ENCODE assay signal across 13 cellular contexts in genomic region chr6:101117397-101118185, GRCh38.
A peak's percentile ranks its signal among the peaks of the same experiment; 100 is the strongest.
DNase-seq lines count a peak whose midpoint lies in the region; ATAC-seq and TF ChIP-seq lines count a peak whose summit lies in the region.
"Had no signal": no experiment of that assay in that cellular context is flagged by ENCODE, and none has a peak within 500 bp of the region (broad histone marks: within the 10 kb centered on the region; RNA-seq: fewer than 3 reads in every experiment).

No MANE protein-coding gene starts in this region.

- no peak overlapping the region for H3K14ac ChIP-seq in H9 (ENCODE audit: insufficient read depth, low read length)

- no peak overlapping the region for H3K4ac ChIP-seq in H9 (ENCODE audit: low read depth, low read length)

- H3K27ac Mint-ChIP-seq in H9, result no peak overlapping the region; a peak in 1 of 7 replicates
- H3K27ac Mint-ChIP-seq: activated CD4-positive, alpha-beta T cell treated with anti-CD3 and anti-CD28 coated beads, Interleukin-2, amount 10 ng/mL, durations not matched to agents 7 days and 5 days; CD4-positive, alpha-beta T cell; T-helper 1 cell treated with Interleukin-12 subunit alpha and Interleukin-12 subunit beta and Interleukin-4 antibody, amounts not matched to agents 30 μg/mL and 1 μg/mL, for 36 hours had no signal

- H3K27ac ChIP-seq in H9 (ENCODE audit: insufficient read length, low read depth, low read length), result no peak overlapping the region
- no peak overlapping the region for H3K27ac ChIP-seq in iPS DF 6.9 (ENCODE audit: low read length)
- H3K27ac ChIP-seq in esophagus muscularis mucosa (replicated peaks in 1 of 4), result no peak overlapping the region
- H3K27ac ChIP-seq: ascending aorta had no signal

- H2BK120ac ChIP-seq in H9 (ENCODE audit: low read depth, low read length, poor library complexity, severe bottlenecking), result no peak overlapping the region

- H3K4me1 Mint-ChIP-seq in H9, result peaks cover 11 to 19% of the 10 kb centered on the region in 2 experiments
- H3K4me1 Mint-ChIP-seq: activated CD4-positive, alpha-beta T cell treated with anti-CD3 and anti-CD28 coated beads, Interleukin-2, amount 10 ng/mL, durations not matched to agents 7 days and 5 days had no signal

- ATAC-seq in HG03469 (IDR thresholded peaks at IDR 0.05; ENCODE audit: unreplicated experiment), result no peak
- ATAC-seq: left lobe of liver had no signal

- no peak overlapping the region for H3K56ac ChIP-seq in H9 (ENCODE audit: insufficient read length, low read depth, low read length)

- H4K5ac ChIP-seq in H9 (ENCODE audit: insufficient read length, low read depth, low read length), result no peak overlapping the region

- H4K20me1 ChIP-seq in H9 (ENCODE audit: control insufficient read depth, insufficient read depth, insufficient read length), result no peaks in the 10 kb centered on the region

- no peak overlapping the region for H3T11ph ChIP-seq in H9 (ENCODE audit: low read length)

- H3K4me3 ChIP-seq in iPS DF 6.9 (ENCODE audit: low read length), result no peak overlapping the region
- H3K4me3 ChIP-seq in skeletal muscle satellite cell (ENCODE audit: low read length), result no peak overlapping the region
- no peak overlapping the region for H3K4me3 ChIP-seq in esophagus muscularis mucosa
- H3K4me3 ChIP-seq: ascending aorta had no signal

- TF ChIP-seq POLR2A in esophagus muscularis mucosa (IDR thresholded peaks at IDR 0.05; ENCODE audit: low read depth), result no peak

- TF ChIP-seq EP300 in esophagus muscularis mucosa (IDR thresholded peaks at IDR 0.05), result no peak

- intact Hi-C loops in esophagus muscularis mucosa (cut with DNase I), result no loop called here

- H2BK20ac ChIP-seq in H9 (ENCODE audit: low read depth, low read length, poor library complexity, severe bottlenecking), result no peak overlapping the region

- DNase-seq in H9 (peak; percentile 79), NCI-H748 treated with DMSO at 0.1 percent for 48 hours (lab: John Stamatoyannopoulos, UW) (peak; percentile 6), iPS DF 6.9 (ENCODE audit: low read depth, low spot score) (peak; percentile 35), esophagus muscularis mucosa (ENCODE audit: extremely low spot score) (no peak)
- DNase-seq in stimulated activated CD4-positive, alpha-beta T cell treated with anti-CD3 and anti-CD28 coated beads, Interleukin-4, amount 100 ng/mL, for 1 hour, result no peak
- DNase-seq: activated CD4-positive, alpha-beta T cell treated with anti-CD3 and anti-CD28 coated beads, Interleukin-2, amount 10 ng/mL, durations not matched to agents 7 days and 5 days; CD4-positive, alpha-beta T cell; NCI-H446 had no signal

- peak overlapping the region in 1 of 2 experiments; percentile 13; a peak in 1 of 5 replicates for H3K4me3 Mint-ChIP-seq in H9
- H3K4me3 Mint-ChIP-seq: activated CD4-positive, alpha-beta T cell treated with anti-CD3 and anti-CD28 coated beads, Interleukin-2, amount 10 ng/mL, durations not matched to agents 7 days and 5 days; CD4-positive, alpha-beta T cell; T-helper 1 cell treated with Interleukin-12 subunit alpha and Interleukin-12 subunit beta and Interleukin-4 antibody, amounts not matched to agents 30 μg/mL and 1 μg/mL, for 36 hours had no signal

- no peaks in the 10 kb centered on the region for H3K27me3 Mint-ChIP-seq in H9 (ENCODE audit: low read depth)
- H3K27me3 Mint-ChIP-seq: activated CD4-positive, alpha-beta T cell treated with anti-CD3 and anti-CD28 coated beads, Interleukin-2, amount 10 ng/mL, durations not matched to agents 7 days and 5 days; CD4-positive, alpha-beta T cell had no signal

- no peaks in the 10 kb centered on the region for H3K23me2 ChIP-seq in H9 (ENCODE audit: insufficient read length, low read depth, low read length, poor library complexity, severe bottlenecking)

- H2AK5ac ChIP-seq in H9 (ENCODE audit: insufficient read length, low read length), result no peak overlapping the region

- H2BK15ac ChIP-seq in H9 (ENCODE audit: low read depth, low read length), result no peak overlapping the region

- H3K9ac ChIP-seq in H9 (ENCODE audit: extremely low read depth, insufficient read length, low read length), result no peak overlapping the region
- H3K9ac ChIP-seq in skeletal muscle satellite cell (ENCODE audit: low read depth, low read length), result no peak overlapping the region

- no peaks in the 10 kb centered on the region for H3K36me3 Mint-ChIP-seq in H9 (ENCODE audit: insufficient read depth in 1 of 3, low read depth in 3 of 3)

- H3K4me1 ChIP-seq in H9 (ENCODE audit: insufficient read depth, low read length) (no peaks in the 10 kb centered on the region), iPS DF 6.9 (ENCODE audit: control insufficient read depth, insufficient read depth, low read length) (no peaks in the 10 kb centered on the region), skeletal muscle satellite cell (ENCODE audit: control insufficient read depth, insufficient read depth, low read length) (peaks cover 2% of the 10 kb centered on the region), esophagus muscularis mucosa (no peaks in the 10 kb centered on the region)
- H3K4me1 ChIP-seq: ascending aorta had no signal

- H2BK5ac ChIP-seq in H9 (ENCODE audit: insufficient read length, low read length), result no peak overlapping the region

- no peak overlapping the region for H3K23ac ChIP-seq in H9 (ENCODE audit: insufficient read length, low read depth, low read length)

- no peak overlapping the region for H4K8ac ChIP-seq in H9 (replicated peaks; ENCODE audit: insufficient read length, low read depth, low read length)

- no peaks in the 10 kb centered on the region for H3K36me3 ChIP-seq in iPS DF 6.9 (ENCODE audit: control insufficient read depth, insufficient read depth, low read length)
- no peaks in the 10 kb centered on the region for H3K36me3 ChIP-seq in skeletal muscle satellite cell (ENCODE audit: insufficient read depth, low read length)
- no peaks in the 10 kb centered on the region for H3K36me3 ChIP-seq in esophagus muscularis mucosa
- H3K36me3 ChIP-seq: ascending aorta had no signal

- TF ChIP-seq CTCF in H9 (conservative IDR thresholded peaks at IDR 0.05) (no peak), esophagus muscularis mucosa (IDR thresholded peaks at IDR 0.05) (no peak)

- H2AFZ ChIP-seq in H9 (ENCODE audit: low read length), result no peak overlapping the region

- no CpG with 5 or more reads among the region's 11 CpGs for WGBS in H9 (ENCODE audit: extremely low coverage, insufficient read length, low lambda C conversion rate)
- no CpG with 5 or more reads among the region's 11 CpGs for WGBS in iPS DF 6.9 (ENCODE audit: insufficient coverage, insufficient read length)
- WGBS in esophagus muscularis mucosa, result 45% methylated on average over 11 of the region's 11 CpGs

- H3K9me3 Mint-ChIP-seq in H9, result no peaks in the 10 kb centered on the region
- H3K9me3 Mint-ChIP-seq: activated CD4-positive, alpha-beta T cell treated with anti-CD3 and anti-CD28 coated beads, Interleukin-2, amount 10 ng/mL, durations not matched to agents 7 days and 5 days; CD4-positive, alpha-beta T cell; T-helper 1 cell treated with Interleukin-12 subunit alpha and Interleukin-12 subunit beta and Interleukin-4 antibody, amounts not matched to agents 30 μg/mL and 1 μg/mL, for 36 hours had no signal

- H3K9me3 ChIP-seq in H9 (ENCODE audit: control insufficient read depth, low read depth, low read length) (no peaks in the 10 kb centered on the region), iPS DF 6.9 (ENCODE audit: control insufficient read depth, insufficient read depth, low read length) (no peaks in the 10 kb centered on the region), skeletal muscle satellite cell (replicated peaks; ENCODE audit: low read length) (no peaks in the 10 kb centered on the region), esophagus muscularis mucosa (no peaks in the 10 kb centered on the region)
- H3K9me3 ChIP-seq: ascending aorta had no signal

- H3K79me1 ChIP-seq in H9 (ENCODE audit: insufficient read depth, low read depth, low read length, poor library complexity, severe bottlenecking), result no peaks in the 10 kb centered on the region

- no peaks in the 10 kb centered on the region for H3K27me3 ChIP-seq in H9 (ENCODE audit: insufficient read depth, low read length)
- no peaks in the 10 kb centered on the region for H3K27me3 ChIP-seq in iPS DF 6.9 (ENCODE audit: control insufficient read depth, insufficient read depth, low read length)
- H3K27me3 ChIP-seq in skeletal muscle satellite cell (ENCODE audit: control insufficient read depth, insufficient read depth, low read length), result no peaks in the 10 kb centered on the region
- H3K27me3 ChIP-seq in esophagus muscularis mucosa, result no peaks in the 10 kb centered on the region
- H3K27me3 ChIP-seq: ascending aorta had no signal

- no peak overlapping the region for H2BK12ac ChIP-seq in H9 (ENCODE audit: insufficient read length, low read depth, low read length)

- peak overlapping the region; percentile 1 for H3K4me2 ChIP-seq in H9 (ENCODE audit: insufficient read depth, insufficient read length, low read length)
- H3K4me2 ChIP-seq in skeletal muscle satellite cell (ENCODE audit: low read length), result peak overlapping the region; percentile 38

- no peak overlapping the region for H3K18ac ChIP-seq in H9 (ENCODE audit: insufficient read length, low read depth, low read length)

- H3K79me2 ChIP-seq in H9 (ENCODE audit: insufficient read depth, low read length), result no peaks in the 10 kb centered on the region

- no peak overlapping the region for H4K91ac ChIP-seq in H9 (ENCODE audit: insufficient read length, low read depth, low read length)

Comparison
In these comparisons a context has a peak if more than half of its experiments do, and no peak if none do; other contexts are left out.
1. DNase-seq: peak in H9 (single experiment), NCI-H748 treated with DMSO at 0.1 percent for 48 hours (single experiment) and iPS DF 6.9 (single experiment); none in stimulated activated CD4-positive, alpha-beta T cell treated with anti-CD3 and anti-CD28 coated beads, Interleukin-4, amount 100 ng/mL, for 1 hour (single experiment) and esophagus muscularis mucosa (single experiment).